14 cellular contexts compared by ENCODE assay signal in genomic region chr11:1888347-1888753, GRCh38. TPM values are rescaled to one million over a fixed set of nuclear protein-coding genes. Genes with fewer than 3 reads are reported as not detected.
A peak's percentile ranks its signal among the peaks of the same experiment; 100 is the strongest.
DNase-seq lines count a peak whose midpoint lies in the region; ATAC-seq and TF ChIP-seq lines count a peak whose summit lies in the region.
"Had no signal": no experiment of that assay in that cellular context is flagged by ENCODE, and none has a peak within 500 bp of the region (broad histone marks: within the 10 kb centered on the region; RNA-seq: fewer than 3 reads in every experiment).

No MANE protein-coding gene starts in this region.

- H2AFZ ChIP-seq in Loucy (ENCODE audit: low read length) = no peak overlapping the region

- H3K79me2 ChIP-seq in Loucy (ENCODE audit: insufficient read depth, low read length) = peaks cover 53% of the 10 kb centered on the region

- WGBS in transverse colon (ENCODE audit: low coverage in 1 of 2), 2 donors = 61% methylated on average over 8 of the region's 9 CpGs; no CpG with 5 or more reads in 1 of the 2 donors

- no peaks in the 10 kb centered on the region for H3K9me3 ChIP-seq in Loucy (ENCODE audit: insufficient read depth, low read depth, low read length)
- H3K9me3 ChIP-seq in gastrocnemius medialis = no peaks in the 10 kb centered on the region
- H3K9me3 ChIP-seq in transverse colon = no peaks in the 10 kb centered on the region
- no peaks in the 10 kb centered on the region for H3K9me3 ChIP-seq in BE2C
- H3K9me3 ChIP-seq: neutrophil, thyroid gland had no signal

- intact Hi-C loops in gastrocnemius medialis (cut with DNase I; ENCODE audit: low total_unique reads) = no loop called here
- intact Hi-C loops in transverse colon (cut with DNase I; ENCODE audit: low total_unique reads) = no loop called here

- POLR2A ChIA-PET in activated CD4-positive, alpha-beta T cell treated with anti-CD3 and anti-CD28 coated beads, Interleukin-2, amount 10 ng/mL, durations not matched to agents 7 days and 5 days (lab: Charles Lee) = interaction anchor here (1.0 kb wide), 1 partner anchor 36 kb away, joined by 3 read pairs; no protein-coding TSS in a partner anchor

- TF ChIP-seq CTCF in Loucy (conservative IDR thresholded peaks at IDR 0.05; ENCODE audit: low read length) = no peak
- TF ChIP-seq CTCF in gastrocnemius medialis (IDR thresholded peaks at IDR 0.05 in 4 of 5, conservative IDR thresholded peaks at IDR 0.05 in 1 of 5) = no peak
- TF ChIP-seq CTCF in transverse colon (IDR thresholded peaks at IDR 0.05) = no peak
- no peak for TF ChIP-seq CTCF in BE2C (IDR thresholded peaks at IDR 0.05; ENCODE audit: low read depth, low read length)

- H3K27ac ChIP-seq in gastrocnemius medialis (peak overlapping the region; percentile 15 to 87 (median 66)), transverse colon (no peak overlapping the region)
- H3K27ac ChIP-seq: thyroid gland had no signal

- H3K4me2 ChIP-seq in Loucy (ENCODE audit: low read depth, low read length, poor library complexity, severe bottlenecking) = peak overlapping the region; percentile 96

- H3K36me3 ChIP-seq in Loucy (ENCODE audit: insufficient read depth, low read length) (peaks cover 29% of the 10 kb centered on the region), gastrocnemius medialis (no peaks in the 10 kb centered on the region), transverse colon (no peaks in the 10 kb centered on the region), BE2C (no peaks in the 10 kb centered on the region)
- H3K36me3 ChIP-seq: thyroid gland had no signal

- in situ Hi-C loops in gastrocnemius medialis (cut with MboI; ENCODE audit: low sequenced_read_pairs in 4 of 4) = loop anchor here in 1 of 4 donors (25.0 kb wide), 1 partner anchor 274 kb away; the partner anchor contains the start of genes INS and TH
- in situ Hi-C loops in transverse colon (cut with MboI; ENCODE audit: low pct_ligation_motif_present in 1 of 4, low pct_unique_long_range_greater_than_20kb in 1 of 4, low sequenced_read_pairs in 3 of 4) = no loop called here

- no peaks in the 10 kb centered on the region for H3K27me3 Mint-ChIP-seq in activated CD4-positive, alpha-beta T cell treated with anti-CD3 and anti-CD28 coated beads, Interleukin-2, amount 10 ng/mL, durations not matched to agents 7 days and 5 days
- no peaks in the 10 kb centered on the region for H3K27me3 Mint-ChIP-seq in effector memory CD8-positive, alpha-beta T cell

- CTCF ChIA-PET in activated CD4-positive, alpha-beta T cell treated with anti-CD3 and anti-CD28 coated beads, Interleukin-2, amount 10 ng/mL, durations not matched to agents 7 days and 5 days (lab: Charles Lee) = interaction anchor here (1.0 to 1.1 kb wide), 3 partner anchors 16 to 55 kb away, joined by 3 to 5 read pairs (median 5); no protein-coding TSS in a partner anchor

- peaks cover 7% of the 10 kb centered on the region for H3K27me3 ChIP-seq in Loucy (ENCODE audit: insufficient read depth, low read length, poor library complexity, severe bottlenecking)
- no peaks in the 10 kb centered on the region for H3K27me3 ChIP-seq in gastrocnemius medialis
- H3K27me3 ChIP-seq in transverse colon = no peaks in the 10 kb centered on the region
- H3K27me3 ChIP-seq in BE2C = no peaks in the 10 kb centered on the region
- H3K27me3 ChIP-seq: thyroid gland had no signal

- H3K4me3 ChIP-seq in Loucy (ENCODE audit: low read length, poor library complexity, severe bottlenecking) = peak overlapping the region; percentile 97
- no peak overlapping the region for H3K4me3 ChIP-seq in gastrocnemius medialis
- H3K4me3 ChIP-seq in transverse colon = no peak overlapping the region
- no peak overlapping the region for H3K4me3 ChIP-seq in BE2C (ENCODE audit: low read depth, low read length)
- H3K4me3 ChIP-seq: thyroid gland had no signal

- H3K9me2 ChIP-seq in Loucy (replicated peaks; ENCODE audit: low read depth, low read length) = no peaks in the 10 kb centered on the region

- TF ChIP-seq POLR2A in gastrocnemius medialis (IDR thresholded peaks at IDR 0.05) (no peak), transverse colon (IDR thresholded peaks at IDR 0.05) (no peak)

- no peak for DNase-seq in activated CD4-positive, alpha-beta T cell treated with anti-CD3 and anti-CD28 coated beads, Interleukin-2, amount 10 ng/mL, durations not matched to agents 7 days and 5 days
- DNase-seq in activated CD4-positive, alpha-beta T cell treated with anti-CD3 and anti-CD28 coated beads for 4 hours = no peak
- no peak for DNase-seq in effector memory CD8-positive, alpha-beta T cell
- peak in 1 of 2 donors; percentile 13 for DNase-seq in gastrocnemius medialis
- DNase-seq in transverse colon = no peak
- DNase-seq in BE2C = no peak
- DNase-seq: NCI-H1930; SIG-M5; stimulated activated CD4-positive, alpha-beta T cell treated with anti-CD3 and anti-CD28 coated beads, Interleukin-12 subunit alpha, Interleukin-12 subunit beta, amount 100 ng/mL, for 4 hours; thyroid gland had no signal

- H3K4me3 Mint-ChIP-seq in activated CD4-positive, alpha-beta T cell treated with anti-CD3 and anti-CD28 coated beads, Interleukin-2, amount 10 ng/mL, durations not matched to agents 7 days and 5 days = peak overlapping the region; percentile 76
- H3K4me3 Mint-ChIP-seq in effector memory CD8-positive, alpha-beta T cell = peak overlapping the region; percentile 70 to 74

- peaks cover 52% of the 10 kb centered on the region for H3K4me1 Mint-ChIP-seq in activated CD4-positive, alpha-beta T cell treated with anti-CD3 and anti-CD28 coated beads, Interleukin-2, amount 10 ng/mL, durations not matched to agents 7 days and 5 days
- H3K4me1 Mint-ChIP-seq in effector memory CD8-positive, alpha-beta T cell (ENCODE audit: low read depth in 2 of 2) = peaks cover 20 to 27% of the 10 kb centered on the region in 2 donors

- H3F3A ChIP-seq in Loucy (ENCODE audit: low read depth) = no peaks in the 10 kb centered on the region

- no peaks in the 10 kb centered on the region for H3K9me3 Mint-ChIP-seq in activated CD4-positive, alpha-beta T cell treated with anti-CD3 and anti-CD28 coated beads, Interleukin-2, amount 10 ng/mL, durations not matched to agents 7 days and 5 days
- H3K9me3 Mint-ChIP-seq in effector memory CD8-positive, alpha-beta T cell = no peaks in the 10 kb centered on the region

- no peak for TF ChIP-seq EP300 in transverse colon (IDR thresholded peaks at IDR 0.05; ENCODE audit: low read depth)

- H3K4me1 ChIP-seq in Loucy (ENCODE audit: insufficient read depth, low read length, poor library complexity, severe bottlenecking) (peaks cover 17% of the 10 kb centered on the region), gastrocnemius medialis (peaks cover 16 to 42% of the 10 kb centered on the region in 2 donors), transverse colon (peaks cover 0 to 5% (median 0%) of the 10 kb centered on the region in 4 donors), BE2C (no peaks in the 10 kb centered on the region)
- H3K4me1 ChIP-seq: thyroid gland had no signal

- no peak for ATAC-seq in effector memory CD8-positive, alpha-beta T cell (replicated peaks)
- no peak for ATAC-seq in gastrocnemius medialis
- ATAC-seq in GM21367 (IDR thresholded peaks at IDR 0.05; ENCODE audit: unreplicated experiment) = no peak

- peaks cover 8% of the 10 kb centered on the region for H4K20me1 ChIP-seq in Loucy (ENCODE audit: insufficient read depth, low read length, poor library complexity, severe bottlenecking)

- H3K36me3 Mint-ChIP-seq in activated CD4-positive, alpha-beta T cell treated with anti-CD3 and anti-CD28 coated beads, Interleukin-2, amount 10 ng/mL, durations not matched to agents 7 days and 5 days (ENCODE audit: low read depth) = peaks cover 37% of the 10 kb centered on the region
- peaks cover 23% of the 10 kb centered on the region for H3K36me3 Mint-ChIP-seq in effector memory CD8-positive, alpha-beta T cell (ENCODE audit: insufficient read depth)

- H3K27ac Mint-ChIP-seq in activated CD4-positive, alpha-beta T cell treated with anti-CD3 and anti-CD28 coated beads, Interleukin-2, amount 10 ng/mL, durations not matched to agents 7 days and 5 days = peak overlapping the region; percentile 93
- H3K27ac Mint-ChIP-seq in effector memory CD8-positive, alpha-beta T cell = peak overlapping the region; percentile 78 to 89

- peak overlapping the region; percentile 100 for H3K9ac ChIP-seq in Loucy (ENCODE audit: low read depth, low read length, poor library complexity, severe bottlenecking)

RNA-seq across cellular contexts. Expression of gene PRR33, which starts 3.3 kb away (rescaled TPM):
- total RNA-seq in activated CD4-positive, alpha-beta T cell treated with anti-CD3 and anti-CD28 coated beads, Interleukin-2, amount 10 ng/mL, durations not matched to agents 7 days and 5 days = under 1 TPM in 1 of 2 experiments, not detected in 1; 0.05 TPM
- 1 to 10 TPM in 2 of 4 donors, under 1 TPM in 2; 0.16 to 2.3 (median 1.0) TPM for total RNA-seq in gastrocnemius medialis
- total RNA-seq in transverse colon = not detected
- polyA plus RNA-seq in BE2C (2012; ENCODE audit: insufficient read depth, insufficient read length, low read depth) = not detected
- total RNA-seq: glomerular endothelial cell, thyroid gland had no signal

RNA-seq across cellular contexts. Expression of gene TNNT3, which starts 31.2 kb away (rescaled TPM):
- total RNA-seq in activated CD4-positive, alpha-beta T cell treated with anti-CD3 and anti-CD28 coated beads, Interleukin-2, amount 10 ng/mL, durations not matched to agents 7 days and 5 days = 1 to 10 TPM; 3.7 to 5.4 TPM
- total RNA-seq in gastrocnemius medialis = 1,000 to 10,000 TPM; 1,260 to 3,441 (median 1,835) TPM
- total RNA-seq in transverse colon = 1 to 10 TPM in 2 of 4 donors, not detected in 2; 1.9 to 3.3 TPM
- not detected for polyA plus RNA-seq in BE2C (2012; ENCODE audit: insufficient read depth, insufficient read length, low read depth)
- total RNA-seq: glomerular endothelial cell had no signal

RNA-seq across cellular contexts. Expression of gene LSP1, which starts 35.5 kb away (rescaled TPM):
- total RNA-seq in activated CD4-positive, alpha-beta T cell treated with anti-CD3 and anti-CD28 coated beads, Interleukin-2, amount 10 ng/mL, durations not matched to agents 7 days and 5 days = 100 to 1,000 TPM; 668 to 687 TPM
- 10 to 100 TPM in 1 of 4 donors, 1 to 10 TPM in 3; 3.0 to 13.5 (median 5.5) TPM for total RNA-seq in gastrocnemius medialis
- 10 to 100 TPM; 12.3 to 69.6 (median 23.2) TPM for total RNA-seq in transverse colon
- 1.6 TPM for polyA plus RNA-seq in BE2C (2012; ENCODE audit: insufficient read depth, insufficient read length, low read depth)

RNA-seq across cellular contexts. Expression of gene TNNI2, which starts 49.6 kb away (rescaled TPM):
- not detected for total RNA-seq in activated CD4-positive, alpha-beta T cell treated with anti-CD3 and anti-CD28 coated beads, Interleukin-2, amount 10 ng/mL, durations not matched to agents 7 days and 5 days
- total RNA-seq in gastrocnemius medialis = 1,000 to 10,000 TPM; 1,499 to 3,728 (median 2,254) TPM
- total RNA-seq in transverse colon = 10 to 100 TPM in 1 of 4 donors, 1 to 10 TPM in 1, not detected in 2; 3.5 to 35.9 TPM
- polyA plus RNA-seq in BE2C (2012; ENCODE audit: insufficient read depth, insufficient read length, low read depth) = 0.66 TPM
- total RNA-seq: glomerular endothelial cell, thyroid gland had no signal

RNA-seq across cellular contexts. Expression of gene SYT8, which starts 53.6 kb away (rescaled TPM):
- total RNA-seq in activated CD4-positive, alpha-beta T cell treated with anti-CD3 and anti-CD28 coated beads, Interleukin-2, amount 10 ng/mL, durations not matched to agents 7 days and 5 days = not detected
- not detected for total RNA-seq in gastrocnemius medialis
- 1 to 10 TPM in 2 of 4 donors, not detected in 2; 1.4 to 4.1 TPM for total RNA-seq in transverse colon
- polyA plus RNA-seq in BE2C (2012; ENCODE audit: insufficient read depth, insufficient read length, low read depth) = not detected
- total RNA-seq: glomerular endothelial cell, thyroid gland had no signal

Comparison
In these comparisons a context has a peak if more than half of its experiments do, and no peak if none do; other contexts are left out.
1. H3K27ac ChIP-seq: peak in gastrocnemius medialis (4 of 4); none in transverse colon (0 of 4).
2. RNA of gene TNNT3, which starts 31.2 kb away (total RNA-seq): 1,260 to 3,441 TPM in gastrocnemius medialis; 3.7 to 5.4 TPM in activated CD4-positive, alpha-beta T cell treated with anti-CD3 and anti-CD28 coated beads, Interleukin-2, amount 10 ng/mL, durations not matched to agents 7 days and 5 days and 1.9 to 3.3 TPM in transverse colon; every median in the first group is over 100 times any median in the second.
3. RNA of gene LSP1, which starts 35.5 kb away (total RNA-seq): 668 to 687 TPM in activated CD4-positive, alpha-beta T cell treated with anti-CD3 and anti-CD28 coated beads, Interleukin-2, amount 10 ng/mL, durations not matched to agents 7 days and 5 days; 12.3 to 69.6 TPM in transverse colon and 3.0 to 13.5 TPM in gastrocnemius medialis; every median in the first group is over 4 times any median in the second.